In the genomic region with DNA sequence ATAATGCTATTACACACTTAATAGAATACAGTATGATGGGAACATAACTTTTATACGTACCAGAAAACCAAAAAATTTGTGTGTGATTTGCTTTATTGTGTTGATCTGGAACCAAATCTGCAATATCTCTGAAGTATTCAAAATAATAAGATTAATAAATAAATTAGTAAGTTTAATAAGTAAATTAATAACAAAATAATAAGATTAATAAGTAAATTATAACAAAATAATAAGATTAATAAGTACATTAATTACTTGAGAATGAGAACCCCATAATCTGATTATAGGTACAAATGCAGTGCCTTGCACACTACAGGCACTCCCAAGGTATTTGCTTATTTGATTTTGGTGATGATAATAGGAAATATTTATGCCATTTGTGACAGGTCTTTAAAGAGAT, we compare ENCODE assay signal across 8 cellular contexts.
"Had no signal": no experiment of that assay in that cellular context is flagged by ENCODE, and none has a peak within 500 bp of the region (broad histone marks: within the 10 kb centered on the region; RNA-seq: fewer than 3 reads in every experiment).

No MANE protein-coding gene starts in this region.

- DNase-seq: H9, HCEC 1CT, KBM-7 had no signal

- H3K36me3 Mint-ChIP-seq: IgD-negative memory B cell had no signal

- H3K4me3 Mint-ChIP-seq: GM23338, H9, IgD-negative memory B cell had no signal

- H3K27ac Mint-ChIP-seq: GM23338, H9, IgD-negative memory B cell had no signal

- H3K9me3 Mint-ChIP-seq: GM23338, H9 had no signal

- H3K4me1 Mint-ChIP-seq: GM23338, H9, IgD-negative memory B cell had no signal

- FAIRE-seq: H1, H54, HepG2 had no signal

- ATAC-seq: GM23338, HepG2 had no signal
